Comparison of ENCODE assay signal across 19 cellular contexts in the genomic region with DNA sequence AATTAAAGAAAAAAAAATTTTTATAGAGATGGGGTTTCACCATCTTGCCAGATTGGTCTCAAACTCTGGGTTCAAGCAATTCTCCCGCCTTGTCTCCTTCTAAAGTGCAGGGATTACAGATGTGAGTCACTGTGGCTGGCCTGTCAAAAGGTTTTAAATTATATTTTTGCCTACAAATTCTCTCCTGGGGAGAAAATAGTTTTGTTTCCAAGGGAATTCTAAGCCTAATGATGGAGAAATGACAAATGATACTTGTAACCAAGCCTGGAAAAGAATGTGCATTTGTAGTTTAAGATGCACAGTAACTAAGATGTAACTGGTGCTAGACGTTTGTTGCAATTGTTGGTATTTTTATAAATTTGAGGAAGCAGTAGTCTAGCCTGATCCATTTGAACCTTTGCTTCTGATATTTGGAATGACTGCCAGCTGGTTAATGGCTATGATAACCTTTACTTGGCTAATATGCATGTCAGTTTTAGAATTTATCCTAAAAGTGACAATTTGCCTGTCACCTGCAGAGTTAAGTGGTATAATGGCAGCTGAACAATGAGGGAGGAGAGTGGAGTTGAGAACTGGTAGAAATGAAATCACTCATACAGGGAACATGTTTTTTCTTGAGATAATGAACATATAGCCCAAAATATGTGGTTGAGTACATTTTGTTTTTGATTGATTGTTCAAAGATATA.
A peak's percentile ranks its signal among the peaks of the same experiment; 100 is the strongest.
DNase-seq lines count a peak whose midpoint lies in the region; ATAC-seq, FAIRE-seq and TF ChIP-seq lines count a peak whose summit lies in the region.
"Had no signal": no experiment of that assay in that cellular context is flagged by ENCODE, and none has a peak within 500 bp of the region (broad histone marks: within the 10 kb centered on the region; RNA-seq: fewer than 3 reads in every experiment).

No MANE protein-coding gene starts in this region.

- no peaks in the 10 kb centered on the region for H3K79me1 ChIP-seq in H1 (ENCODE audit: low read depth, low read length)

- no peak overlapping the region for H3K23ac ChIP-seq in H1 (ENCODE audit: insufficient read length)

- DNase-seq in SK-N-SH, result no peak
- DNase-seq in NCI-H2081 treated with DMSO at 0.1 percent for 48 hours (lab: John Stamatoyannopoulos, UW), result peak; percentile 62
- DNase-seq in H1 (ENCODE audit: low read depth in 1 of 2, low spot score in 2 of 2), result no peak
- no peak for DNase-seq in urothelium cell line (ENCODE audit: low spot score)
- no peak for DNase-seq in OCI-M2 (lab: John Stamatoyannopoulos, UW; ENCODE audit: unreplicated experiment)
- DNase-seq: caudate nucleus; gastrocnemius medialis; GOT3; NCI-H2107; NCI-H82; small intestine; stimulated activated CD4-positive, alpha-beta T cell treated with anti-CD3 and anti-CD28 coated beads, Interleukin-4, amount 100 ng/mL, for 4 hours had no signal

- H3K23me2 ChIP-seq in H1 (ENCODE audit: low read depth, low read length), result no peaks in the 10 kb centered on the region

- H3K56ac ChIP-seq in H1 (replicated peaks; ENCODE audit: insufficient read length, low read depth, low read length), result no peak overlapping the region

- H2BK12ac ChIP-seq in H1 (ENCODE audit: low read depth, low read length), result no peak overlapping the region

- POLR2A ChIA-PET in SK-N-SH (lab: Yijun Ruan, JAX) (interaction anchor here (0.6 kb wide), 1 partner anchor 82 kb away, joined by 3 read pairs; no protein-coding TSS in a partner anchor), H1 (lab: Charles Lee; ENCODE audit: partially characterized antibody) (no interaction called here)

- H3K4me1 ChIP-seq in SK-N-SH (ENCODE audit: control insufficient read depth in 1 of 2, insufficient read depth in 2 of 2, low read depth in 1 of 2, low read length in 1 of 2) (no peaks in the 10 kb centered on the region), H1 (replicated peaks in 1 of 4; ENCODE audit: control insufficient read depth in 3 of 4, insufficient read depth in 4 of 4, low read length in 3 of 4) (peaks cover 0 to 9% (median 0%) of the 10 kb centered on the region in 4 experiments; a peak in 1 of 7 replicates)
- H3K4me1 ChIP-seq: gastrocnemius medialis, prostate gland had no signal

- H2BK15ac ChIP-seq in H1 (ENCODE audit: low read length), result no peak overlapping the region

- H3K9me3 ChIP-seq in SK-N-SH (no peaks in the 10 kb centered on the region), H1 (ENCODE audit: insufficient read depth in 2 of 2, low read depth in 1 of 2, low read length in 1 of 2) (no peaks in the 10 kb centered on the region)
- H3K9me3 ChIP-seq: gastrocnemius medialis, prostate gland had no signal

- H2BK5ac ChIP-seq in H1 (ENCODE audit: low read depth, low read length), result no peak overlapping the region

- H3K18ac ChIP-seq in H1 (ENCODE audit: extremely low read depth, low read length), result no peak overlapping the region

- H3K14ac ChIP-seq in H1 (ENCODE audit: insufficient read length), result no peak overlapping the region

- H3K9me2 ChIP-seq in SK-N-SH, result no peaks in the 10 kb centered on the region

- no peak for TF ChIP-seq RAD21 in SK-N-SH (IDR thresholded peaks at IDR 0.05; ENCODE audit: low read length)
- TF ChIP-seq RAD21 in H1 (IDR thresholded peaks at IDR 0.05 in 1 of 2, conservative IDR thresholded peaks at IDR 0.05 in 1 of 2; ENCODE audit: low read depth in 2 of 2, low read length in 2 of 2), result no peak

- no peak for TF ChIP-seq POLR2A in H1 (IDR thresholded peaks at IDR 0.05; ENCODE audit: control extremely low read depth in 1 of 2, low read depth in 2 of 2, low read length in 2 of 2)

- 81% methylated on average over 2 of the region's 2 CpGs for WGBS in SK-N-SH (ENCODE audit: low lambda C conversion rate)
- 95% methylated on average over 2 of the region's 2 CpGs; no CpG with 5 or more reads in 1 of the 2 experiments for WGBS in H1 (ENCODE audit: extremely low coverage in 1 of 2, insufficient coverage in 1 of 2, insufficient read length in 1 of 2, insufficient replicate concordance in 2 of 2, low coverage in 1 of 2, low lambda C conversion rate in 2 of 2, missing lambda C conversion rate in 1 of 2), 2 experiments

- H3K4ac ChIP-seq in H1 (replicated peaks; ENCODE audit: insufficient read length, low read depth, low read length), result no peak overlapping the region

- no peaks in the 10 kb centered on the region for H3F3A ChIP-seq in SK-N-SH (replicated peaks; ENCODE audit: insufficient read depth)

- H4K20me1 ChIP-seq in SK-N-SH (ENCODE audit: insufficient read depth) (no peaks in the 10 kb centered on the region), H1 (replicated peaks in 1 of 2; ENCODE audit: control insufficient read depth in 1 of 2, insufficient read depth in 2 of 2, low read length in 2 of 2) (no peaks in the 10 kb centered on the region)

- no peak overlapping the region for H3K27ac ChIP-seq in SK-N-SH (ENCODE audit: low read depth in 2 of 2, low read length in 1 of 2)
- H3K27ac ChIP-seq in H1 (ENCODE audit: low read depth, low read length), result no peak overlapping the region
- H3K27ac ChIP-seq: C4-2B, epithelial cell of prostate, gastrocnemius medialis, prostate gland had no signal

- H3K27me3 ChIP-seq in SK-N-SH (ENCODE audit: insufficient read depth), result no peaks in the 10 kb centered on the region
- no peaks in the 10 kb centered on the region for H3K27me3 ChIP-seq in H1 (replicated peaks in 1 of 4; ENCODE audit: control insufficient read depth in 3 of 4, extremely low read depth in 1 of 4, insufficient read depth in 3 of 4, low read length in 3 of 4)
- H3K27me3 ChIP-seq: gastrocnemius medialis had no signal

- no peak overlapping the region for H2AK5ac ChIP-seq in H1 (ENCODE audit: low read depth, low read length)

- TF ChIP-seq CTCF in SK-N-SH (IDR thresholded peaks at IDR 0.05) (no peak), H1 (IDR thresholded peaks at IDR 0.05; ENCODE audit: control extremely low read depth in 1 of 3, insufficient read depth in 1 of 3, low read depth in 1 of 3, low read length in 3 of 3) (no peak)

- no peak overlapping the region for H4K8ac ChIP-seq in H1 (ENCODE audit: extremely low read depth, insufficient read depth, low read length)

- CTCF ChIA-PET in SK-N-SH (lab: Yijun Ruan, JAX), result no interaction called here
- CTCF ChIA-PET in H1 (lab: Charles Lee; ENCODE audit: partially characterized antibody), result interaction anchor here (1.0 kb wide), 1 partner anchor 400 kb away, joined by 4 read pairs; no protein-coding TSS in a partner anchor

- H2BK20ac ChIP-seq in H1 (ENCODE audit: low read length), result no peak overlapping the region

- TF ChIP-seq EP300 in SK-N-SH (IDR thresholded peaks at IDR 0.05; ENCODE audit: borderline replicate concordance in 1 of 2, low read depth in 1 of 2, low read length in 1 of 2) (no peak), H1 (IDR thresholded peaks at IDR 0.05; ENCODE audit: borderline replicate concordance in 1 of 2, low read depth in 2 of 2, low read length in 2 of 2) (no peak)

- peak; percentile 7 for FAIRE-seq in H1 (lab: Jason Lieb, UNC)
- peak; percentile 90 for FAIRE-seq in urothelium cell line (lab: Jason Lieb, UNC)
- FAIRE-seq: A204.1, small intestine had no signal

- H2AFZ ChIP-seq in SK-N-SH (ENCODE audit: low read depth), result no peak overlapping the region
- no peak overlapping the region for H2AFZ ChIP-seq in H1 (ENCODE audit: low read length)

- H3K9ac ChIP-seq in SK-N-SH (no peak overlapping the region), H1 (replicated peaks in 1 of 4; ENCODE audit: extremely low read depth in 1 of 4, low read depth in 3 of 4, low read length in 3 of 4) (no peak overlapping the region)

- H4K5ac ChIP-seq in H1 (ENCODE audit: insufficient read length, low read depth, low read length), result no peak overlapping the region

- no peak overlapping the region for H3K4me3 ChIP-seq in SK-N-SH (ENCODE audit: low read depth in 2 of 2, low read length in 1 of 2)
- no peak overlapping the region for H3K4me3 ChIP-seq in H1 (ENCODE audit: extremely low read depth in 1 of 4, insufficient read depth in 2 of 4, low read depth in 3 of 4, low read length in 4 of 4)
- H3K4me3 ChIP-seq: gastrocnemius medialis, prostate gland had no signal

- no peak overlapping the region for H4K91ac ChIP-seq in H1 (replicated peaks; ENCODE audit: insufficient read length, low read length)

- no peak overlapping the region for H2BK120ac ChIP-seq in H1 (replicated peaks; ENCODE audit: low read depth, low read length)

- peaks cover 45% of the 10 kb centered on the region for H3K79me2 ChIP-seq in SK-N-SH (ENCODE audit: insufficient read depth)
- no peaks in the 10 kb centered on the region; a peak in 1 of 4 replicates for H3K79me2 ChIP-seq in H1 (ENCODE audit: control insufficient read depth in 1 of 2, insufficient read depth in 2 of 2, low read length in 2 of 2)

- ATAC-seq in SK-N-SH treated with all-trans-retinoic acid at 6 μM for 48 hours, result no peak
- ATAC-seq in HG02938 (IDR thresholded peaks at IDR 0.05; ENCODE audit: unreplicated experiment), result no peak
- no peak for ATAC-seq in HG03520 (IDR thresholded peaks at IDR 0.05; ENCODE audit: unreplicated experiment)
- ATAC-seq: gastrocnemius medialis had no signal

- H3K36me3 ChIP-seq in SK-N-SH (replicated peaks in 1 of 2; ENCODE audit: control insufficient read depth in 1 of 2, insufficient read depth in 2 of 2, low read length in 1 of 2) (peaks cover 5% of the 10 kb centered on the region in 2 experiments), H1 (ENCODE audit: control insufficient read depth in 2 of 4, insufficient read depth in 4 of 4, low read length in 3 of 4) (no peaks in the 10 kb centered on the region)
- H3K36me3 ChIP-seq: prostate gland had no signal

- no peak overlapping the region for H3K4me2 ChIP-seq in SK-N-SH
- no peak overlapping the region for H3K4me2 ChIP-seq in H1 (ENCODE audit: insufficient read depth in 1 of 2, low read depth in 2 of 2, low read length in 2 of 2)

TF ChIP-seq in SK-N-SH, 30 proteins besides CTCF, POLR2A, EP300 and RAD21 (continues in another document):
- TF ChIP-seq FOXM1 (IDR thresholded peaks at IDR 0.05; ENCODE audit: low read depth), result no peak

TF ChIP-seq in SK-N-SH treated with all-trans-retinoic acid at 6 μM for 48 hours, 23 proteins besides CTCF, POLR2A, EP300 and RAD21 (continues in another document):
- TF ChIP-seq ESRRG (CRISPR knock-in tag; IDR thresholded peaks at IDR 0.05), result no peak
- TF ChIP-seq CSDC2 (CRISPR knock-in tag; IDR thresholded peaks at IDR 0.05), result no peak

TF ChIP-seq in H1, 55 proteins besides CTCF, POLR2A, EP300 and RAD21 (continues in another document):
- TF ChIP-seq SIRT6 (IDR thresholded peaks at IDR 0.05; ENCODE audit: low read length) (no peak), SUZ12 (IDR thresholded peaks at IDR 0.05; ENCODE audit: low read length) (no peak), JUN (IDR thresholded peaks at IDR 0.05; ENCODE audit: low read depth, low read length) (no peak), TAF1 (IDR thresholded peaks at IDR 0.05; ENCODE audit: low read depth, low read length) (no peak), EGR1 (IDR thresholded peaks at IDR 0.05; ENCODE audit: borderline replicate concordance, low read depth, low read length) (no peak), GTF2F1 (IDR thresholded peaks at IDR 0.05; ENCODE audit: borderline replicate concordance, low read depth, low read length) (no peak), CBX5 (IDR thresholded peaks at IDR 0.05; ENCODE audit: low read depth, low read length) (no peak), RXRA (IDR thresholded peaks at IDR 0.05; ENCODE audit: insufficient read depth, low read depth, low read length) (no peak)
